Comparison of ENCODE assay signal across 24 cellular contexts in the genomic region with DNA sequence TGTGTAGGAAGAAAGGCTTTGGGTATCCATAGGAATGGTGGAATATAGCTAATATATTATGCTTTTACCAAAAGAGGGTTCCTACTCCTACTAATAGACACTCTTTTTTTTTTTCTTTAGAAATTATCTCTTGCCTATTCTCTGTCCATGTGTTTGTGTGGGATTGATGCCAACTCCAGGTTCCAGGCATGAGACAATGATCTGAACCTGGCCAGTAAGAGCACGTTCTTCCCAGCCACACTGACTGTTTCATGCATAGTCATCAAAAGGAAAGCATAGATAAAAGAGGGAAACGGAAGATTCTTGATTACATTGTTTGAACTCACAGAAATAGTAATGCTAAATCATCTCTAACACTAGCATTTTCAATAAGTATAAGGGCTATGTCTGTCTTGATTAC.
A peak's percentile ranks its signal among the peaks of the same experiment; 100 is the strongest.
DNase-seq lines count a peak whose midpoint lies in the region; ATAC-seq, FAIRE-seq and TF ChIP-seq lines count a peak whose summit lies in the region.
"Had no signal": no experiment of that assay in that cellular context is flagged by ENCODE, and none has a peak within 500 bp of the region (broad histone marks: within the 10 kb centered on the region; RNA-seq: fewer than 3 reads in every experiment).

No MANE protein-coding gene starts in this region.

- in situ Hi-C loops in G401 (cut with HindIII; ENCODE audit: low sequenced_read_pairs): no loop called here

- POLR2A ChIA-PET in CD4-positive, alpha-beta T cell (lab: Charles Lee): no interaction called here

- no peaks in the 10 kb centered on the region for H3K27me3 Mint-ChIP-seq in Calu3 (ENCODE audit: unreplicated experiment)
- no peaks in the 10 kb centered on the region for H3K27me3 Mint-ChIP-seq in CD4-positive, alpha-beta T cell
- H3K27me3 Mint-ChIP-seq: B cell; CD4-positive, CD25-positive, alpha-beta regulatory T cell; T-helper 17 cell had no signal

- DNase-seq in COR-L47 (lab: John Stamatoyannopoulos, UW) (peak; percentile 25), G401 (ENCODE audit: low spot score) (peak; percentile 15), RWPE2 (ENCODE audit: low spot score) (no peak), bronchial epithelial cell (ENCODE audit: low read depth) (peak; percentile 28), Calu3 (no peak), NCI-H146 (lab: John Stamatoyannopoulos, UW) (no peak), midbrain (lab: John Stamatoyannopoulos, UW) (no peak)
- no peak for DNase-seq in CD4-positive, alpha-beta T cell
- DNase-seq: CD4-positive, CD25-positive, alpha-beta regulatory T cell; DMS79; GM23248; KG1; NCI-H1048; NCI-H1694 treated with DMSO at 0.1 percent for 48 hours; NCI-H2107; NCI-H82; Peyer's patch; SIG-M5; T-helper 17 cell had no signal

- TF ChIP-seq CTCF in RWPE2 (IDR thresholded peaks at IDR 0.05; ENCODE audit: poor library complexity, severe bottlenecking) (no peak), bronchial epithelial cell (IDR thresholded peaks at IDR 0.05; ENCODE audit: insufficient read depth, low read length, severe bottlenecking) (no peak), Calu3 (IDR thresholded peaks at IDR 0.05; ENCODE audit: unreplicated experiment) (no peak)
- TF ChIP-seq CTCF in CD4-positive, alpha-beta T cell (IDR thresholded peaks at IDR 0.05): no peak

- no peak overlapping the region for H3K4me3 Mint-ChIP-seq in Calu3 (ENCODE audit: low read depth, unreplicated experiment)
- H3K4me3 Mint-ChIP-seq in CD4-positive, alpha-beta T cell: no peak overlapping the region
- H3K4me3 Mint-ChIP-seq: B cell; CD4-positive, CD25-positive, alpha-beta regulatory T cell; T-helper 17 cell had no signal

- intact Hi-C loops in Calu3 (cut with micrococcal nuclease; ENCODE audit: unreplicated experiment): no loop called here
- intact Hi-C loops in CD4-positive, alpha-beta T cell (cut with DNase I, micrococcal nuclease): no loop called here

- H3K27ac Mint-ChIP-seq in Calu3 (ENCODE audit: unreplicated experiment): no peak overlapping the region
- no peak overlapping the region for H3K27ac Mint-ChIP-seq in CD4-positive, alpha-beta T cell
- H3K27ac Mint-ChIP-seq: B cell; CD4-positive, CD25-positive, alpha-beta regulatory T cell; T-helper 17 cell had no signal

- BruUV-seq in Calu3 (replicated peaks; lab: Mats Ljungman, UMichigan): no TSS peak

- FAIRE-seq in bronchial epithelial cell (lab: Jason Lieb, UNC): no peak
- FAIRE-seq: G401.6, GM12878, HepG2 had no signal

- no peaks in the 10 kb centered on the region for H3K36me3 Mint-ChIP-seq in Calu3 (ENCODE audit: insufficient read depth, unreplicated experiment)
- no peaks in the 10 kb centered on the region for H3K36me3 Mint-ChIP-seq in CD4-positive, alpha-beta T cell (ENCODE audit: low read depth)
- H3K36me3 Mint-ChIP-seq: CD4-positive, CD25-positive, alpha-beta regulatory T cell had no signal

- peaks cover 2% of the 10 kb centered on the region for H3K9me3 Mint-ChIP-seq in Calu3 (ENCODE audit: low read depth, unreplicated experiment)
- H3K9me3 Mint-ChIP-seq in CD4-positive, alpha-beta T cell: peaks cover 11% of the 10 kb centered on the region

- no peaks in the 10 kb centered on the region for H3K4me1 ChIP-seq in RWPE2 (ENCODE audit: insufficient read depth, poor library complexity, severe bottlenecking)
- H3K4me1 ChIP-seq: Peyer's patch had no signal

- H3K9me3 ChIP-seq in RWPE2 (ENCODE audit: severe bottlenecking): no peaks in the 10 kb centered on the region
- peaks cover 5% of the 10 kb centered on the region for H3K9me3 ChIP-seq in CD4-positive, alpha-beta T cell (ENCODE audit: control insufficient read depth, low read length)
- H3K9me3 ChIP-seq: Peyer's patch had no signal

- peak; percentile 33; the same call in 1 of the 3 replicates for ATAC-seq in RWPE2 (ENCODE audit: low read depth)
- ATAC-seq in CD4-positive, alpha-beta T cell (ENCODE audit: poor library complexity): no peak
- ATAC-seq: GM12878, HCT116, HepG2, T-helper 17 cell had no signal

- CTCF ChIA-PET in Calu3 (lab: Charles Lee): no interaction called here
- CTCF ChIA-PET in CD4-positive, alpha-beta T cell (lab: Charles Lee): no interaction called here

- no peak overlapping the region for H3K4me3 ChIP-seq in RWPE2 (ENCODE audit: severe bottlenecking)
- H3K4me3 ChIP-seq in bronchial epithelial cell (ENCODE audit: low read depth, low read length): no peak overlapping the region
- H3K4me3 ChIP-seq: GM12878, GM23248, Peyer's patch had no signal

- H3K36me3 ChIP-seq in RWPE2 (ENCODE audit: low read depth): no peaks in the 10 kb centered on the region
- no peaks in the 10 kb centered on the region for H3K36me3 ChIP-seq in bronchial epithelial cell (ENCODE audit: control insufficient read depth, insufficient read depth, low read length)
- H3K36me3 ChIP-seq: Peyer's patch had no signal

- no peaks in the 10 kb centered on the region for H3K4me1 Mint-ChIP-seq in Calu3 (ENCODE audit: low read depth, unreplicated experiment)
- H3K4me1 Mint-ChIP-seq in CD4-positive, alpha-beta T cell (ENCODE audit: low read depth): no peaks in the 10 kb centered on the region
- H3K4me1 Mint-ChIP-seq: B cell; CD4-positive, CD25-positive, alpha-beta regulatory T cell; T-helper 17 cell had no signal

- H3K27me3 ChIP-seq in RWPE2 (ENCODE audit: insufficient read depth, poor library complexity, severe bottlenecking): no peaks in the 10 kb centered on the region
- H3K27me3 ChIP-seq in bronchial epithelial cell (ENCODE audit: control insufficient read depth, insufficient read depth, low read length): no peaks in the 10 kb centered on the region
- no peaks in the 10 kb centered on the region for H3K27me3 ChIP-seq in CD4-positive, alpha-beta T cell (ENCODE audit: control insufficient read depth, insufficient read depth, low read length)
- H3K27me3 ChIP-seq: Peyer's patch had no signal

- no peak overlapping the region for H3K27ac ChIP-seq in RWPE2 (ENCODE audit: poor library complexity, severe bottlenecking)
- H3K27ac ChIP-seq in CD4-positive, alpha-beta T cell (ENCODE audit: low read depth, low read length): no peak overlapping the region
- H3K27ac ChIP-seq: GM23248, Peyer's patch had no signal

Comparison
In these comparisons a context has a peak if more than half of its experiments do, and no peak if none do; other contexts are left out.
1. DNase-seq: peak in COR-L47 (single experiment), G401 (single experiment) and bronchial epithelial cell (single experiment); none in RWPE2 (single experiment), Calu3 (single experiment), NCI-H146 (single experiment), midbrain (single experiment) and CD4-positive, alpha-beta T cell (0 of 10).